8 cellular contexts compared by ENCODE assay signal in genomic region chr1:205775015-205775716, GRCh38. TPM values are rescaled to one million over a fixed set of nuclear protein-coding genes. Genes with fewer than 3 reads are reported as not detected.
A peak's percentile ranks its signal among the peaks of the same experiment; 100 is the strongest.
DNase-seq lines count a peak whose midpoint lies in the region; ATAC-seq, FAIRE-seq and TF ChIP-seq lines count a peak whose summit lies in the region.

Gene RAB29 (minus strand): TSS chr1:205775482. CDS start chr1:205774956, 526 bp downstream.

- peaks cover 31% of the 10 kb centered on the region for H3K27me3 ChIP-seq in NT2/D1 (ENCODE audit: insufficient read depth, insufficient read length)

- H3K36me3 ChIP-seq in NT2/D1 (ENCODE audit: insufficient read depth, insufficient read length, low read length), result no peaks in the 10 kb centered on the region

- peaks cover 4% of the 10 kb centered on the region for H3K27me3 Mint-ChIP-seq in endothelial cell (ENCODE audit: unreplicated experiment)
- peaks cover 38% of the 10 kb centered on the region for H3K27me3 Mint-ChIP-seq in mesothelial cell of epicardium (ENCODE audit: low read depth)

- DNase-seq in COLO668 (lab: John Stamatoyannopoulos, UW; ENCODE audit: unreplicated experiment) (peak; percentile 84), HTR-8/SVneo (ENCODE audit: insufficient read length, low spot score) (peak; percentile 77), NT2/D1 (ENCODE audit: low read depth, low spot score) (peak; percentile 84), endothelial cell (ENCODE audit: low spot score) (peak; percentile 74), mesothelial cell of epicardium (ENCODE audit: low spot score in 2 of 2, unreplicated experiment in 2 of 2) (peak; percentile 56 to 71)
- DNase-seq in activated CD8-positive, alpha-beta memory T cell treated with anti-CD3 and anti-CD28 coated beads, Interleukin-2, amount 50 U/mL, for 1 hour (ENCODE audit: extremely low read depth), result peak; percentile 49
- peak; percentile 64 to 79 for DNase-seq in stimulated activated CD8-positive, alpha-beta memory T cell treated with anti-CD3 and anti-CD28 coated beads, Interleukin-15, amount 100 ng/mL, for 4 hours (ENCODE audit: low read depth in 2 of 2)

- H3K9me3 ChIP-seq in NT2/D1 (ENCODE audit: insufficient read depth, low read length), result peaks cover 10% of the 10 kb centered on the region; the same call in 1 of the 2 replicates

- H3K27ac Mint-ChIP-seq in endothelial cell (ENCODE audit: unreplicated experiment) (peak within 1 kb of the TSS; percentile 89), mesothelial cell of epicardium (peak within 1 kb of the TSS; percentile 9)

- H3K9me3 Mint-ChIP-seq in endothelial cell (ENCODE audit: unreplicated experiment) (no peaks in the 10 kb centered on the region), mesothelial cell of epicardium (no peaks in the 10 kb centered on the region)

- no peak for FAIRE-seq in HTR-8/SVneo (lab: Jason Lieb, UNC)

- peak within 1 kb of the TSS; percentile 86 for H3K4me3 ChIP-seq in NT2/D1 (ENCODE audit: insufficient read length, low read depth)

- peak within 1 kb of the TSS; percentile 84 for H3K9ac ChIP-seq in NT2/D1 (ENCODE audit: insufficient read length, low read depth)

- no peak for TF ChIP-seq CTCF in endothelial cell (IDR thresholded peaks at IDR 0.05; ENCODE audit: unreplicated experiment)
- no peak for TF ChIP-seq CTCF in mesothelial cell of epicardium (IDR thresholded peaks at IDR 0.05; ENCODE audit: unreplicated experiment)

- H3K4me1 ChIP-seq in NT2/D1 (ENCODE audit: insufficient read depth, insufficient read length), result no peaks in the 10 kb centered on the region

- H3K36me3 Mint-ChIP-seq in endothelial cell (ENCODE audit: low read depth, unreplicated experiment) (peaks cover 6% of the 10 kb centered on the region), mesothelial cell of epicardium (no peaks in the 10 kb centered on the region)

- H3K4me1 Mint-ChIP-seq in endothelial cell (ENCODE audit: unreplicated experiment) (peaks cover 8% of the 10 kb centered on the region), mesothelial cell of epicardium (peaks cover 41% of the 10 kb centered on the region)

- ATAC-seq in GM21367 (IDR thresholded peaks at IDR 0.05; ENCODE audit: unreplicated experiment), result peak; percentile 63

- peak within 1 kb of the TSS; percentile 97 for H3K4me3 Mint-ChIP-seq in endothelial cell (ENCODE audit: unreplicated experiment)
- H3K4me3 Mint-ChIP-seq in mesothelial cell of epicardium, result peak within 1 kb of the TSS; percentile 86

RNA-seq across cellular contexts. Expression of gene RAB29, which starts in this region (rescaled TPM):
- total RNA-seq in endothelial cell (ENCODE audit: unreplicated experiment) (19.4 TPM), mesothelial cell of epicardium (8.7 to 10.4 TPM (median 8.7 TPM) in 3 replicates)

Comparison
In these comparisons a context has a peak if more than half of its experiments do, and no peak if none do; other contexts are left out.
1. Peak in every context shown above with its lines: DNase-seq, ATAC-seq and H3K4me3 ChIP-seq.